Comparison of ENCODE assay signal across 8 cellular contexts in the genomic region with DNA sequence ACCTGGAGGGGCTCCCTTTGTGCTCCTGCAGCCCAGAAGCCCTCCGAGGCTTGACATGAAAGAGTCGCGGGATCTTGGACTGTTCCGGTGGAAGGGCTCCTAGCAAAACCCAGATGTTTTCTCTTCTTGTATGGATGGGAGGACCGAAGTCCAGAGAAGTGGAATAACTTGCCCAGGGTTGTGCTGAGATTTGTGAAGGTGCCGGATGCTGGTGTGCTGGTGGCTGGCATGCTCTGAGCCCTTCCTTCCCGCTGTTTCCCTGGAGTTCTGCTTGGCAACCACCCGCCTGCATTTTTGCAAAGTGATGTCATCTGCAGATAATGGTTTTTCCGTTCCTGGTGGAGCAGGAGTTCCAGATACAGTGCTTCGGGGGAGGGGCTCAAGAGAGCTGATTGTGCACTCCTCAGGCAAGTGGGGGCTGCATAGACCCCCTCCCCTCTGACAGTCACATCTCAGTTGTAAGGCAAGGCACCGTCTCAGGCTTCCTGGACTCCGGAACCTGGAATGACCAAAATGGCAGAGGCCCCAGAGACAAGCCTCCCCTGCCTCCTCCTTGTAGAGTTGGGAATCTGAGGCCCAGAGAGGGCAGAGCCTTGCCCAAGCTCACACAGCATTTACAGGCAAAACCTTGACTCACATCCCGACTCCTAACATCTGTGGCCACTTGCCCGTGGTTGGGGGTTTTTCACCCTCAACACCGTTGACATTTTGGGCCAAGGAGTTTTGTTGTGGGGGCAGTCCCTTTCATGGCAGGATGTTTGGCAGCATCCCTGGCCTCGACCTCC.
DNase-seq lines count a peak whose midpoint lies in the region; ATAC-seq, FAIRE-seq and TF ChIP-seq lines count a peak whose summit lies in the region.

No MANE protein-coding gene starts in this region.

- no peak for FAIRE-seq in kidney (lab: Jason Lieb, UNC)

- H3K27ac ChIP-seq in kidney (ENCODE audit: low read depth in 2 of 2, low read length in 2 of 2), result peak overlapping the region; percentile 95 to 97

- TF ChIP-seq CTCF in kidney (IDR thresholded peaks at IDR 0.05; ENCODE audit: borderline replicate concordance, extremely low read depth, insufficient read depth), result no peak

- no peak for ATAC-seq in stimulated activated memory B cell treated with anti-CD40 and anti-IgM and Interleukin-4, amounts not matched to agents 10 μg/mL and 1 μg/mL and 100 μg/mL, for 72 hours
- ATAC-seq in HG03342 (IDR thresholded peaks at IDR 0.05; ENCODE audit: unreplicated experiment), result no peak
- no peak for ATAC-seq in effector memory CD8-positive, alpha-beta T cell (replicated peaks)

- DNase-seq in EL (peak; percentile 96), NCI-H1092 treated with DMSO at 0.1 percent for 48 hours (lab: John Stamatoyannopoulos, UW) (peak; percentile 65), T47D (ENCODE audit: low read depth in 1 of 2, low spot score in 1 of 2) (peak; percentile 55 to 69), kidney (peak; percentile 91), DMS114 treated with DMSO at 0.1 percent for 48 hours (lab: John Stamatoyannopoulos, UW; ENCODE audit: unreplicated experiment) (no peak)
- DNase-seq in effector memory CD8-positive, alpha-beta T cell, result no peak

- H3K36me3 ChIP-seq in kidney (ENCODE audit: control insufficient read depth in 1 of 2, insufficient read depth in 2 of 2, low read length in 2 of 2), result no peaks in the 10 kb centered on the region

- peak overlapping the region; percentile 92 for H3K27ac Mint-ChIP-seq in stimulated activated memory B cell treated with anti-CD40 and anti-IgM and Interleukin-4, amounts not matched to agents 10 μg/mL and 1 μg/mL and 100 μg/mL, for 72 hours
- H3K27ac Mint-ChIP-seq in effector memory CD8-positive, alpha-beta T cell, result no peak overlapping the region

- H3K9me3 ChIP-seq in kidney (ENCODE audit: control insufficient read depth in 1 of 2, low read length in 2 of 2), result no peaks in the 10 kb centered on the region

- H3K4me3 ChIP-seq in kidney (ENCODE audit: low read length in 2 of 2), result peak overlapping the region; percentile 28 to 43

- no peaks in the 10 kb centered on the region for H3K9me3 Mint-ChIP-seq in stimulated activated memory B cell treated with anti-CD40 and anti-IgM and Interleukin-4, amounts not matched to agents 10 μg/mL and 1 μg/mL and 100 μg/mL, for 72 hours
- H3K9me3 Mint-ChIP-seq in effector memory CD8-positive, alpha-beta T cell, result no peaks in the 10 kb centered on the region

- H3K36me3 Mint-ChIP-seq in stimulated activated memory B cell treated with anti-CD40 and anti-IgM and Interleukin-4, amounts not matched to agents 10 μg/mL and 1 μg/mL and 100 μg/mL, for 72 hours, result no peaks in the 10 kb centered on the region
- H3K36me3 Mint-ChIP-seq in effector memory CD8-positive, alpha-beta T cell (ENCODE audit: insufficient read depth), result no peaks in the 10 kb centered on the region

- peaks cover 28 to 35% of the 10 kb centered on the region in 2 donors for H3K4me1 ChIP-seq in kidney (ENCODE audit: control insufficient read depth in 1 of 2, insufficient read depth in 1 of 2, low read depth in 1 of 2, low read length in 2 of 2)

- H3K4me3 Mint-ChIP-seq in stimulated activated memory B cell treated with anti-CD40 and anti-IgM and Interleukin-4, amounts not matched to agents 10 μg/mL and 1 μg/mL and 100 μg/mL, for 72 hours, result peak overlapping the region; percentile 41
- no peak overlapping the region for H3K4me3 Mint-ChIP-seq in effector memory CD8-positive, alpha-beta T cell

- in situ Hi-C loops in T47D (cut with HindIII; ENCODE audit: low pct_unique_long_range_greater_than_20kb, low sequenced_read_pairs), result no loop called here

- no peaks in the 10 kb centered on the region for H3K27me3 Mint-ChIP-seq in stimulated activated memory B cell treated with anti-CD40 and anti-IgM and Interleukin-4, amounts not matched to agents 10 μg/mL and 1 μg/mL and 100 μg/mL, for 72 hours
- H3K27me3 Mint-ChIP-seq in effector memory CD8-positive, alpha-beta T cell, result peaks cover 12 to 47% of the 10 kb centered on the region in 2 donors

- peak overlapping the region; percentile 49 to 69 for H3K9ac ChIP-seq in kidney (ENCODE audit: low read length in 2 of 2)

- intact Hi-C loops in kidney (cut with DNase I), result no loop called here

- peaks cover 81% of the 10 kb centered on the region for H3K4me1 Mint-ChIP-seq in stimulated activated memory B cell treated with anti-CD40 and anti-IgM and Interleukin-4, amounts not matched to agents 10 μg/mL and 1 μg/mL and 100 μg/mL, for 72 hours
- no peaks in the 10 kb centered on the region for H3K4me1 Mint-ChIP-seq in effector memory CD8-positive, alpha-beta T cell (ENCODE audit: low read depth in 2 of 2)

Comparison
In these comparisons a context has a peak if more than half of its experiments do, and no peak if none do; other contexts are left out.
1. DNase-seq: peak in EL (single experiment), NCI-H1092 treated with DMSO at 0.1 percent for 48 hours (single experiment), T47D (2 of 2) and kidney (single experiment); none in effector memory CD8-positive, alpha-beta T cell (0 of 3) and DMS114 treated with DMSO at 0.1 percent for 48 hours (single experiment).